In the genomic region with DNA sequence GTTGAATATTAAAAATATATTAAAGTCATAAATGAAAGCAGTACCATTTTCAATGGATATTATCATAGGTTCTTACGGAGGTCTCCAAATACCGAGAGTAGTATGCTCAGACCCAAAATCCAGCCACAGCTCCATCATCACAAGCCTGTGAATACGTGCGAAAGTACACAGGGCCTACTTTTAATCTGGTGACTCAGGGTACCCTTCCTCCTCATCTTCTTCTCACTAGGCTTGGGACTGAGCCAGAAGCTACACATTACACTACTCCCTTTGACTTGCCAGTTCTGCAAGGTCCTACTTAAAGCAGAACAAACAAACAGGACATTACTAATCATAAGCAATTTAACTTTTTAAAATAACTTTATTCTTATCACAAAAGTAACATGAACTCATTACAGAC, we compare ENCODE assay signal across 13 cellular contexts. TPM values are rescaled to one million over a fixed set of nuclear protein-coding genes. Genes with fewer than 3 reads are reported as not detected.
DNase-seq lines count a peak whose midpoint lies in the region; ATAC-seq and TF ChIP-seq lines count a peak whose summit lies in the region.
"Had no signal": no experiment of that assay in that cellular context is flagged by ENCODE, and none has a peak within 500 bp of the region (broad histone marks: within the 10 kb centered on the region; RNA-seq: fewer than 3 reads in every experiment).

No MANE protein-coding gene starts in this region.

- H3K36me3 Mint-ChIP-seq in CD14-positive monocyte (peaks cover 11 to 34% of the 10 kb centered on the region in 2 donors), HFFc6 (ENCODE audit: low read depth) (peaks cover 6% of the 10 kb centered on the region; the same call in 1 of the 2 replicates)

- H3K27me3 Mint-ChIP-seq in CD14-positive monocyte (ENCODE audit: low read depth in 3 of 3) (no peaks in the 10 kb centered on the region), HFFc6 (ENCODE audit: insufficient read depth) (no peaks in the 10 kb centered on the region; the same call in none of the 2 replicates)
- H3K27me3 Mint-ChIP-seq: activated CD8-positive, alpha-beta memory T cell treated with anti-CD3 and anti-CD28 coated beads, Interleukin-2, amount 10 ng/mL, durations not matched to agents 7 days and 5 days had no signal

- DNase-seq in CD14-positive monocyte (ENCODE audit: low spot score), result peak; percentile 56
- peak; percentile 56 for DNase-seq in HFFc6
- DNase-seq in cardiac fibroblast (ENCODE audit: low read depth in 2 of 2), result peak; percentile 67 to 90
- peak; percentile 62 for DNase-seq in non-pigmented ciliary epithelial cell (ENCODE audit: low read depth)
- no peak for DNase-seq in HPDE6-E6E7 (ENCODE audit: extremely low spot score)
- DNase-seq in NCI-H1048 (lab: John Stamatoyannopoulos, UW), result no peak
- DNase-seq: activated CD8-positive, alpha-beta memory T cell treated with anti-CD3 and anti-CD28 coated beads, Interleukin-2, amount 10 ng/mL, durations not matched to agents 7 days and 5 days; kidney; NCI-H1930; T1000 had no signal

- no peak for ATAC-seq in HG03175 (IDR thresholded peaks at IDR 0.05; ENCODE audit: unreplicated experiment)
- ATAC-seq in GM19397 (IDR thresholded peaks at IDR 0.05; ENCODE audit: unreplicated experiment), result no peak
- ATAC-seq: activated CD8-positive, alpha-beta memory T cell treated with anti-CD3 and anti-CD28 coated beads, Interleukin-2, amount 10 ng/mL, durations not matched to agents 7 days and 5 days had no signal

- H3K27ac Mint-ChIP-seq in CD14-positive monocyte, result peak overlapping the region; percentile 22 to 82 (median 58)
- H3K27ac Mint-ChIP-seq in HFFc6, result peak overlapping the region; percentile 61
- H3K27ac Mint-ChIP-seq: activated CD8-positive, alpha-beta memory T cell treated with anti-CD3 and anti-CD28 coated beads, Interleukin-2, amount 10 ng/mL, durations not matched to agents 7 days and 5 days had no signal

- peaks cover 63% of the 10 kb centered on the region for H3K4me1 Mint-ChIP-seq in CD14-positive monocyte
- H3K4me1 Mint-ChIP-seq in HFFc6 (ENCODE audit: low read depth), result peaks cover 38% of the 10 kb centered on the region

- H3K4me3 ChIP-seq in cardiac fibroblast (replicated peaks in 1 of 2; ENCODE audit: low read depth in 2 of 2, low read length in 2 of 2), result peak overlapping the region in 1 of 2 donors; percentile 16

- intact Hi-C loops in CD14-positive monocyte (cut with micrococcal nuclease), result loop anchor here in 1 of 2 donors (10.0 kb wide), 3 partner anchors 57 to 637 kb away; partner anchors contain the start of genes ERMP1 and JAK2

- H3K4me3 Mint-ChIP-seq in CD14-positive monocyte, result no peak overlapping the region
- peak overlapping the region; percentile 53; the same call in 1 of the 2 replicates for H3K4me3 Mint-ChIP-seq in HFFc6
- H3K4me3 Mint-ChIP-seq: activated CD8-positive, alpha-beta memory T cell treated with anti-CD3 and anti-CD28 coated beads, Interleukin-2, amount 10 ng/mL, durations not matched to agents 7 days and 5 days; neural crest cell had no signal

- TF ChIP-seq CTCF in CD14-positive monocyte (IDR thresholded peaks at IDR 0.05), result no peak
- TF ChIP-seq CTCF in HFFc6 (IDR thresholded peaks at IDR 0.05), result no peak
- TF ChIP-seq CTCF in cardiac fibroblast (IDR thresholded peaks at IDR 0.05; ENCODE audit: low read depth, low read length), result no peak

- H3K9me3 Mint-ChIP-seq in CD14-positive monocyte, result peaks cover 0 to 2% (median 0%) of the 10 kb centered on the region in 7 donors
- no peaks in the 10 kb centered on the region for H3K9me3 Mint-ChIP-seq in HFFc6
- H3K9me3 Mint-ChIP-seq: neural crest cell had no signal

RNA-seq across cellular contexts. Expression of gene RIC1, which starts 7.6 kb away (rescaled TPM):
- 10 to 100 TPM; 13.4 to 16.3 TPM for polyA plus RNA-seq in CD14-positive monocyte
- total RNA-seq in HFFc6 (2021; fragmentation: NEBNext Ultra II Directional; extraction: Animal tissue kit (Norgen Biotek cat#: 25700)), result 10 to 100 TPM; 25.8 to 35.2 (median 29.8) TPM

Comparison
In these comparisons a context has a peak if more than half of its experiments do, and no peak if none do; other contexts are left out.
1. DNase-seq: peak in CD14-positive monocyte (single experiment), HFFc6 (single experiment), cardiac fibroblast (2 of 2) and non-pigmented ciliary epithelial cell (single experiment); none in HPDE6-E6E7 (single experiment) and NCI-H1048 (single experiment).